In genomic region chr7:128347573-128348147, GRCh38 we compare ENCODE assay signal across 9 cellular contexts. TPM values are rescaled to one million over a fixed set of nuclear protein-coding genes. Genes with fewer than 3 reads are reported as not detected.
DNase-seq lines count a peak whose midpoint lies in the region; ATAC-seq, FAIRE-seq and TF ChIP-seq lines count a peak whose summit lies in the region.
"Had no signal": no experiment of that assay in that cellular context is flagged by ENCODE, and none has a peak within 500 bp of the region (broad histone marks: within the 10 kb centered on the region; RNA-seq: fewer than 3 reads in every experiment).

No MANE protein-coding gene starts in this region.

- peak; percentile 84 for TF ChIP-seq CTCF in AG10803 (conservative IDR thresholded peaks at IDR 0.05; ENCODE audit: low read length)
- peak; percentile 88 for TF ChIP-seq CTCF in OCI-LY1 (IDR thresholded peaks at IDR 0.05; ENCODE audit: low read length)
- peak in 10 of 11 experiments; percentile 12 to 63 (median 52) for TF ChIP-seq CTCF in spleen (IDR thresholded peaks at IDR 0.05 in 8 of 11, conservative IDR thresholded peaks at IDR 0.05 in 3 of 11)

- H3K36me3 ChIP-seq in GM23248 (ENCODE audit: low read depth) (no peaks in the 10 kb centered on the region), OCI-LY1 (ENCODE audit: insufficient read depth, low read length) (no peaks in the 10 kb centered on the region), spleen (no peaks in the 10 kb centered on the region)

- H3K27ac ChIP-seq in GM23248 (no peak overlapping the region), OCI-LY1 (ENCODE audit: low read depth, low read length, poor library complexity, severe bottlenecking) (no peak overlapping the region), spleen (no peak overlapping the region)

- no peak for TF ChIP-seq POLR2A in spleen (IDR thresholded peaks at IDR 0.05)
- no peak for TF ChIP-seq POLR2A in H54 (IDR thresholded peaks at IDR 0.05; ENCODE audit: low read depth, low read length)

- H3F3A ChIP-seq in GM23248 (ENCODE audit: insufficient read depth): no peaks in the 10 kb centered on the region
- no peaks in the 10 kb centered on the region for H3F3A ChIP-seq in OCI-LY1 (ENCODE audit: insufficient read depth, low read length)

- H3K4me1 ChIP-seq in GM23248 (ENCODE audit: insufficient read depth) (peaks cover 3% of the 10 kb centered on the region), OCI-LY1 (ENCODE audit: insufficient read depth, low read length, severe bottlenecking) (peaks cover 3% of the 10 kb centered on the region), spleen (peaks cover 3 to 35% (median 23%) of the 10 kb centered on the region in 6 donors)

- H3K9me2 ChIP-seq in GM23248 (ENCODE audit: insufficient read depth): no peaks in the 10 kb centered on the region
- H3K9me2 ChIP-seq in OCI-LY1 (ENCODE audit: low read depth, low read length): no peaks in the 10 kb centered on the region

- 2 to 5% methylated on average over 2 of the region's 2 CpGs for WGBS in GM23248 (ENCODE audit: low coverage in 1 of 2, low lambda C conversion rate in 2 of 2, missing lambda C conversion rate in 2 of 2), 2 experiments
- WGBS in spleen, 5 donors: 1 to 8% (median 2%) methylated on average over 2 of the region's 2 CpGs

- in situ Hi-C loops in GM23248 (cut with MboI): loop anchor here (5.0 kb wide), 1 partner anchor 35 kb away; no protein-coding TSS in a partner anchor

- H3K9me3 ChIP-seq in GM23248 (ENCODE audit: low read depth) (no peaks in the 10 kb centered on the region), OCI-LY1 (ENCODE audit: low read length) (no peaks in the 10 kb centered on the region), spleen (no peaks in the 10 kb centered on the region)

- no peak overlapping the region for H2AFZ ChIP-seq in GM23248
- no peak overlapping the region for H2AFZ ChIP-seq in OCI-LY1 (ENCODE audit: low read length)

- no peak for FAIRE-seq in H54 (lab: Jason Lieb, UNC)
- FAIRE-seq: frontal cortex had no signal

- no peak overlapping the region for H3K9ac ChIP-seq in GM23248
- no peak overlapping the region for H3K9ac ChIP-seq in OCI-LY1 (ENCODE audit: low read length)

- H3K27me3 ChIP-seq in GM23248 (replicated peaks; ENCODE audit: insufficient read depth) (peaks cover 41% of the 10 kb centered on the region), OCI-LY1 (ENCODE audit: insufficient read depth, low read length) (no peaks in the 10 kb centered on the region), spleen (replicated peaks in 1 of 7) (peaks cover 4 to 47% (median 26%) of the 10 kb centered on the region in 7 donors)

- peaks cover 10% of the 10 kb centered on the region for H3K79me2 ChIP-seq in GM23248 (ENCODE audit: insufficient read depth)
- H3K79me2 ChIP-seq in OCI-LY1 (ENCODE audit: insufficient read depth, low read length): peaks cover 7% of the 10 kb centered on the region

- DNase-seq in AG10803 (ENCODE audit: low read depth) (peak; percentile 40), GM23248 (peak; percentile 68), left cardiac atrium (peak; percentile 59), spleen (no peak), GF-D8 (lab: John Stamatoyannopoulos, UW) (no peak), H54 (ENCODE audit: insufficient read length, low spot score) (no peak)
- peak; percentile 53 for DNase-seq in activated naive CD4-positive, alpha-beta T cell treated with Interleukin-2 at 50 U/mL for 16 hours

- no peaks in the 10 kb centered on the region for H4K20me1 ChIP-seq in GM23248 (ENCODE audit: insufficient read depth)
- H4K20me1 ChIP-seq in OCI-LY1 (ENCODE audit: insufficient read depth, low read length): no peaks in the 10 kb centered on the region

- no peak overlapping the region for H3K4me3 ChIP-seq in AG10803 (ENCODE audit: low read length)
- H3K4me3 ChIP-seq in GM23248: no peak overlapping the region
- H3K4me3 ChIP-seq in OCI-LY1 (ENCODE audit: low read depth, low read length, poor library complexity, severe bottlenecking): no peak overlapping the region
- no peak overlapping the region for H3K4me3 ChIP-seq in spleen

- ATAC-seq in left cardiac atrium: peak in 1 of 2 donors; percentile 18

- intact Hi-C loops in left cardiac atrium (cut with DNase I) (loop anchor here (1.0 to 5.0 kb wide), 2 partner anchors 40 kb away; no protein-coding TSS in a partner anchor), spleen (cut with DNase I; ENCODE audit: low total_unique reads) (loop anchor here (5.0 kb wide), 1 partner anchor 40 kb away; no protein-coding TSS in a partner anchor)

- H3K4me2 ChIP-seq in GM23248 (ENCODE audit: unreplicated experiment) (no peak overlapping the region), OCI-LY1 (ENCODE audit: low read length) (no peak overlapping the region)

RNA-seq across cellular contexts. Expression of gene RBM28, which starts 4.0 kb away (rescaled TPM):
- total RNA-seq in GM23248 (2014; rRNA removed; shearing (Covaris generic)): 11.3 and 18.9 TPM in 2 replicates
- 25.7 and 29.1 TPM in 2 replicates for polyA plus RNA-seq in GM23248 (2016; fragmentation: Nextera tagmentation; extraction: Ambion mirVana)
- 10 to 100 TPM; 25.4 to 33.9 TPM for total RNA-seq in left cardiac atrium
- 10 to 100 TPM; 23.8 to 45.8 (median 34.9) TPM for total RNA-seq in spleen
- 10 to 100 TPM; 11.0 to 21.0 (median 19.4) TPM for polyA plus RNA-seq in spleen

RNA-seq across cellular contexts. Expression of gene PRRT4, which starts 13.8 kb away (rescaled TPM):
- not detected in 2 replicates for total RNA-seq in GM23248 (2014; rRNA removed; shearing (Covaris generic))
- polyA plus RNA-seq in GM23248 (2016; fragmentation: Nextera tagmentation; extraction: Ambion mirVana) (not detected in 2 replicates), spleen (under 1 TPM; 0.14 to 0.45 (median 0.28) TPM)
- total RNA-seq in left cardiac atrium (1 to 10 TPM; 1.8 to 7.1 TPM), spleen (1 to 10 TPM in 3 of 7 donors, under 1 TPM in 3, not detected in 1; 0.38 to 5.4 (median 0.93) TPM)

Comparison
In these comparisons a context has a peak if more than half of its experiments do, and no peak if none do; other contexts are left out.
1. DNase-seq: peak in AG10803 (single experiment), GM23248 (single experiment), activated naive CD4-positive, alpha-beta T cell treated with Interleukin-2 at 50 U/mL for 16 hours (single experiment) and left cardiac atrium (single experiment); none in spleen (single experiment), GF-D8 (single experiment) and H54 (single experiment).
2. Peak in every context shown above with its lines, with median percentiles within 50 percentile points of each other: CTCF ChIP-seq.